8 cellular contexts compared by ENCODE assay signal in genomic region chr1:19799877-19800804, GRCh38. TPM values are rescaled to one million over a fixed set of nuclear protein-coding genes. Genes with fewer than 3 reads are reported as not detected.
DNase-seq lines count a peak whose midpoint lies in the region; ATAC-seq and TF ChIP-seq lines count a peak whose summit lies in the region.

TSS of gene TMCO4 (minus strand) at chr1:19799916. CDS start at chr1:19780758, 19,158 bp downstream.

- no peak for TF ChIP-seq CTCF in astrocyte of the cerebellum (IDR thresholded peaks at IDR 0.05; ENCODE audit: low read depth, low read length, missing control alignments)
- TF ChIP-seq CTCF in retinal pigment epithelial cell (conservative IDR thresholded peaks at IDR 0.05; ENCODE audit: low read depth, low read length) = no peak

- H3K4me3 ChIP-seq in astrocyte of the cerebellum (ENCODE audit: low read depth, low read length) (peak within 1 kb of the TSS; percentile 43), retinal pigment epithelial cell (ENCODE audit: low read length) (peak within 1 kb of the TSS; percentile 48)

- peak; percentile 68 for DNase-seq in AG08395 (ENCODE audit: low spot score)
- peak; percentile 62 for DNase-seq in HT-29 (ENCODE audit: low spot score)
- DNase-seq in astrocyte of the cerebellum (ENCODE audit: low read depth) = peak; percentile 78
- DNase-seq in hepatic stellate cell (ENCODE audit: low spot score) = peak; percentile 81
- no peak for DNase-seq in retinal pigment epithelial cell (ENCODE audit: low read depth)

- intact Hi-C loops in T-helper 2 cell treated with Interferon-gamma antibody and Interleukin-4, amounts not matched to agents 100 ng/mL and 5 ng/mL, for 36 hours (cut with micrococcal nuclease) = loop anchor here (1.0 to 10.0 kb wide), 2 partner anchors 82 to 85 kb away; partner anchors contain the start of gene OTUD3

- in situ Hi-C loops in astrocyte of the cerebellum (cut with HindIII; ENCODE audit: low sequenced_read_pairs) = no loop called here

- ATAC-seq in GM19025 (IDR thresholded peaks at IDR 0.05; ENCODE audit: low read depth, unreplicated experiment) (peak; percentile 40), HG03469 (IDR thresholded peaks at IDR 0.05; ENCODE audit: unreplicated experiment) (no peak)

RNA-seq across cellular contexts. Expression of gene TMCO4, which starts in this region (rescaled TPM):
- total RNA-seq in HT-29 (2014; rRNA removed; shearing (Covaris generic)) = 23.8 and 26.8 TPM in 2 replicates
- 13.6 and 14.7 TPM in 2 replicates for total RNA-seq in T-helper 2 cell treated with Interferon-gamma antibody and Interleukin-4, amounts not matched to agents 100 ng/mL and 5 ng/mL, for 36 hours
